In the genomic region with DNA sequence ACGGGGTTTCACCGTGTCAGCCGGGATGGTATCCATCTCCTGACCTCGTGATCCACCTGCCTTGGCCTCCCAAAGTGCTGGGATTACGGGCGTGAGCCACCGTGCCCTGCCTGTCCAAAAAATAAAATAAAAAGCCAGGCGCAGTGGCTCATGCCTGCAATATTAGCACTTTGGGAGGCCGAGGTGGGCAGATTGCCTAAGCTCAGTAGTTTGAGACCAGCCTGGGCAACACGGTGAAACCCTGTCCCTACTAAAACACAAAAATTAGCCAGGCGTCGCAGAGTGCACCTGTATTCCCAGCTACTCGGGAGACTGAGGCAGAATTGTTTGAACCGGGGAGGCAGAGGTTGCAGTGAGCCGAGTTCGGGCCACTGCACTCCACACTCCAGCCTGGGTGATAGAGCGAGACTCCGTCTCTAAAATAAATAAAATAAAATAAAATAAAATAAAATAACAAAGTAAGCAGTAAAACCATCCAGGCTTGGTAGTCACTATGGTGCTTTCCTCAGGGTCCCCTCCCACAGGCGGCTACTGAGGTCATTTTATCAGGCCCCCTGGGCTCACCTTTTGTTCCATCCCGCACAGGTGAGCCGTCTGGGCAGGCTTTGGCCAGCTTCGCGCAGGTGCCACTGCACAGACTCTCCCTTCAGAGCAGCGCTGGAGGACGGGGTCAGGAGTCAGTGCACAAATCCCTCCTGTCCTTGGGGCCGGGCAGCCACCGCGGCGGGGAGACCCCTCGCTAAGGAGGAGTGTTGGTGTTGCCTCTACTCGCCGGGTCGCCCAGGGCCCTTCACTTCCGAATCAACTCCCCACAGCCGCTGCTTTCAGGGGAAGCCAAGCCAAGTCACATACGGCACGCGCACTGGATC, we compare ENCODE assay signal across 9 cellular contexts. TPM values are rescaled to one million over a fixed set of nuclear protein-coding genes. Genes with fewer than 3 reads are reported as not detected.
A peak's percentile ranks its signal among the peaks of the same experiment; 100 is the strongest.
DNase-seq lines count a peak whose midpoint lies in the region; ATAC-seq and TF ChIP-seq lines count a peak whose summit lies in the region.
"Not testable (repeated sequence)": the region's sequence is repeated elsewhere in the genome, so short reads cannot be mapped to it uniquely, and the experiment has no call there.
"Had no signal": no experiment of that assay in that cellular context is flagged by ENCODE, and none has a peak within 500 bp of the region (broad histone marks: within the 10 kb centered on the region; RNA-seq: fewer than 3 reads in every experiment).

No MANE protein-coding gene starts in this region.

- H3K27ac ChIP-seq in CD4-positive, CD25-positive, alpha-beta regulatory T cell (ENCODE audit: insufficient read depth, low read length, poor library complexity, severe bottlenecking); HL-60 (replicated peaks); mesenchymal stem cell (ENCODE audit: low read length, poor library complexity, severe bottlenecking): not testable (repeated sequence)

- not testable (repeated sequence) for TF ChIP-seq CTCF in HL-60 (IDR thresholded peaks at IDR 0.05; ENCODE audit: insufficient read depth, low read length)

- H4K91ac ChIP-seq in mesenchymal stem cell (ENCODE audit: low read length): not testable (repeated sequence)

- not testable (repeated sequence) for H2BK15ac ChIP-seq in mesenchymal stem cell (ENCODE audit: low read depth, poor library complexity, severe bottlenecking)

- H3K4ac ChIP-seq in mesenchymal stem cell (ENCODE audit: low read depth in 1 of 2, low read length in 2 of 2): not testable (repeated sequence)

- H2BK120ac ChIP-seq in mesenchymal stem cell (ENCODE audit: low read depth, low read length): not testable (repeated sequence)

- H3K27ac Mint-ChIP-seq in CD4-positive, CD25-positive, alpha-beta regulatory T cell; activated CD4-positive, alpha-beta T cell treated with anti-CD3 and anti-CD28 coated beads, Interleukin-2, amount 10 ng/mL, durations not matched to agents 24 days and 14 days; dendritic cell treated with granulocyte-macrophage colony-stimulating factor and Interleukin-4, amounts not matched to agents 40 ng/mL and 50 ng/mL, for 4 days; stimulated activated memory B cell treated with anti-CD40 and anti-IgM and Interleukin-4, amounts not matched to agents 10 μg/mL and 1 μg/mL and 100 μg/mL, for 72 hours: not testable (repeated sequence)

- H3K9me3 ChIP-seq in CD4-positive, CD25-positive, alpha-beta regulatory T cell (ENCODE audit: control insufficient read depth in 2 of 2, low read length in 2 of 2); mesenchymal stem cell (ENCODE audit: control insufficient read depth, low read length): not testable (repeated sequence)

- not testable (repeated sequence) for H3K27me3 Mint-ChIP-seq in CD4-positive, CD25-positive, alpha-beta regulatory T cell; activated CD4-positive, alpha-beta T cell treated with anti-CD3 and anti-CD28 coated beads, Interleukin-2, amount 10 ng/mL, durations not matched to agents 24 days and 14 days; dendritic cell treated with granulocyte-macrophage colony-stimulating factor and Interleukin-4, amounts not matched to agents 40 ng/mL and 50 ng/mL, for 4 days; stimulated activated memory B cell treated with anti-CD40 and anti-IgM and Interleukin-4, amounts not matched to agents 10 μg/mL and 1 μg/mL and 100 μg/mL, for 72 hours

- H2AK5ac ChIP-seq in mesenchymal stem cell (ENCODE audit: low read length, severe bottlenecking): not testable (repeated sequence)

- peak overlapping the region in 2 of 4 donors; percentile 33 to 43 for H3K4me3 Mint-ChIP-seq in CD4-positive, CD25-positive, alpha-beta regulatory T cell
- H3K4me3 Mint-ChIP-seq in activated CD4-positive, alpha-beta T cell treated with anti-CD3 and anti-CD28 coated beads, Interleukin-2, amount 10 ng/mL, durations not matched to agents 24 days and 14 days: peak overlapping the region; percentile 49
- peak overlapping the region; percentile 53 for H3K4me3 Mint-ChIP-seq in dendritic cell treated with granulocyte-macrophage colony-stimulating factor and Interleukin-4, amounts not matched to agents 40 ng/mL and 50 ng/mL, for 4 days
- peak overlapping the region; percentile 41 for H3K4me3 Mint-ChIP-seq in stimulated activated memory B cell treated with anti-CD40 and anti-IgM and Interleukin-4, amounts not matched to agents 10 μg/mL and 1 μg/mL and 100 μg/mL, for 72 hours

- not testable (repeated sequence) for H3K9me3 Mint-ChIP-seq in CD4-positive, CD25-positive, alpha-beta regulatory T cell; activated CD4-positive, alpha-beta T cell treated with anti-CD3 and anti-CD28 coated beads, Interleukin-2, amount 10 ng/mL, durations not matched to agents 24 days and 14 days; dendritic cell treated with granulocyte-macrophage colony-stimulating factor and Interleukin-4, amounts not matched to agents 40 ng/mL and 50 ng/mL, for 4 days; stimulated activated memory B cell treated with anti-CD40 and anti-IgM and Interleukin-4, amounts not matched to agents 10 μg/mL and 1 μg/mL and 100 μg/mL, for 72 hours

- not testable (repeated sequence) for H3K79me1 ChIP-seq in mesenchymal stem cell (replicated peaks; ENCODE audit: low read length, poor library complexity, severe bottlenecking)

- not testable (repeated sequence) for H3K4me2 ChIP-seq in mesenchymal stem cell (ENCODE audit: low read length, poor library complexity, severe bottlenecking)

- H3K36me3 Mint-ChIP-seq in CD4-positive, CD25-positive, alpha-beta regulatory T cell; activated CD4-positive, alpha-beta T cell treated with anti-CD3 and anti-CD28 coated beads, Interleukin-2, amount 10 ng/mL, durations not matched to agents 24 days and 14 days (ENCODE audit: low read depth); dendritic cell treated with granulocyte-macrophage colony-stimulating factor and Interleukin-4, amounts not matched to agents 40 ng/mL and 50 ng/mL, for 4 days (ENCODE audit: low read depth); stimulated activated memory B cell treated with anti-CD40 and anti-IgM and Interleukin-4, amounts not matched to agents 10 μg/mL and 1 μg/mL and 100 μg/mL, for 72 hours: not testable (repeated sequence)

- intact Hi-C loops in activated CD4-positive, alpha-beta T cell treated with anti-CD3 and anti-CD28 coated beads, Interleukin-2, amount 10 ng/mL, durations not matched to agents 24 days and 14 days (cut with micrococcal nuclease): not testable (repeated sequence)
- intact Hi-C loops in dendritic cell treated with granulocyte-macrophage colony-stimulating factor and Interleukin-4, amounts not matched to agents 40 ng/mL and 50 ng/mL, for 4 days (cut with micrococcal nuclease): loop anchor here (2.0 kb wide), 1 partner anchor 45 kb away; no protein-coding TSS in a partner anchor

- H2BK5ac ChIP-seq in mesenchymal stem cell (ENCODE audit: low read depth, low read length, poor library complexity, severe bottlenecking): not testable (repeated sequence)

- not testable (repeated sequence) for H3K4me3 ChIP-seq in CD4-positive, CD25-positive, alpha-beta regulatory T cell (ENCODE audit: low read depth, low read length)
- H3K4me3 ChIP-seq in HL-60 (replicated peaks; ENCODE audit: insufficient read depth, low read length): peak overlapping the region; percentile 26
- peak overlapping the region in 1 of 2 experiments; percentile 71 for H3K4me3 ChIP-seq in mesenchymal stem cell (ENCODE audit: insufficient read depth in 1 of 2, low read depth in 1 of 2, low read length in 2 of 2)

- not testable (repeated sequence) for DNase-seq in CD4-positive, CD25-positive, alpha-beta regulatory T cell; HL-60 (ENCODE audit: low read depth in 1 of 2, low spot score in 1 of 2); activated CD4-positive, alpha-beta T cell treated with anti-CD3 and anti-CD28 coated beads, Interleukin-2, amount 10 ng/mL, durations not matched to agents 24 days and 14 days; mesenchymal stem cell

- H3K36me3 ChIP-seq in CD4-positive, CD25-positive, alpha-beta regulatory T cell (ENCODE audit: control insufficient read depth, insufficient read depth, low read length); mesenchymal stem cell (ENCODE audit: control insufficient read depth in 1 of 2, insufficient read depth in 2 of 2, low read depth in 1 of 2, low read length in 2 of 2): not testable (repeated sequence)

- peak; percentile 59 to 66 for ATAC-seq in CD4-positive, CD25-positive, alpha-beta regulatory T cell (ENCODE audit: low read depth in 2 of 2)
- peak; percentile 68 for ATAC-seq in GM19452 (IDR thresholded peaks at IDR 0.05; ENCODE audit: unreplicated experiment)
- ATAC-seq in HG02840 (IDR thresholded peaks at IDR 0.05; ENCODE audit: low FRiP score, unreplicated experiment): peak; percentile 44
- ATAC-seq in stimulated activated memory B cell treated with anti-CD40 and anti-IgM and Interleukin-4, amounts not matched to agents 10 μg/mL and 1 μg/mL and 100 μg/mL, for 72 hours: peak; percentile 84

- H4K8ac ChIP-seq in mesenchymal stem cell (ENCODE audit: low read length): not testable (repeated sequence)

- H2AFZ ChIP-seq in mesenchymal stem cell (ENCODE audit: low read depth, low read length): not testable (repeated sequence)

- H3K18ac ChIP-seq in mesenchymal stem cell (ENCODE audit: low read depth in 1 of 2, low read length in 2 of 2): not testable (repeated sequence)

- not testable (repeated sequence) for H3K4me1 ChIP-seq in CD4-positive, CD25-positive, alpha-beta regulatory T cell (ENCODE audit: control insufficient read depth, insufficient read depth, low read length, poor library complexity, severe bottlenecking); mesenchymal stem cell (ENCODE audit: control insufficient read depth, insufficient read depth, low read depth, low read length)

- not testable (repeated sequence) for H3K27me3 ChIP-seq in CD4-positive, CD25-positive, alpha-beta regulatory T cell (ENCODE audit: control insufficient read depth, insufficient read depth, low read length); HL-60 (ENCODE audit: insufficient read depth, poor library complexity, severe bottlenecking); mesenchymal stem cell (ENCODE audit: control insufficient read depth in 1 of 2, insufficient read depth in 1 of 2, low read length in 2 of 2)

- not testable (repeated sequence) for H3K14ac ChIP-seq in mesenchymal stem cell (ENCODE audit: low read length in 2 of 2)

- not testable (repeated sequence) for H2BK12ac ChIP-seq in mesenchymal stem cell (ENCODE audit: low read length in 2 of 2)

- WGBS in mesenchymal stem cell: 93% methylated on average over 13 of the region's 38 CpGs

- peak overlapping the region in 1 of 2 experiments; percentile 52 for H3K23ac ChIP-seq in mesenchymal stem cell (ENCODE audit: low read length in 2 of 2)

- peak overlapping the region; percentile 63 for H3K9ac ChIP-seq in mesenchymal stem cell (ENCODE audit: low read length)

- H3K4me1 Mint-ChIP-seq in CD4-positive, CD25-positive, alpha-beta regulatory T cell; activated CD4-positive, alpha-beta T cell treated with anti-CD3 and anti-CD28 coated beads, Interleukin-2, amount 10 ng/mL, durations not matched to agents 24 days and 14 days; dendritic cell treated with granulocyte-macrophage colony-stimulating factor and Interleukin-4, amounts not matched to agents 40 ng/mL and 50 ng/mL, for 4 days (ENCODE audit: low read depth); stimulated activated memory B cell treated with anti-CD40 and anti-IgM and Interleukin-4, amounts not matched to agents 10 μg/mL and 1 μg/mL and 100 μg/mL, for 72 hours: not testable (repeated sequence)

RNA-seq across cellular contexts. Expression of a gene that starts 10.3 kb away (rescaled TPM):
- total RNA-seq in CD4-positive, CD25-positive, alpha-beta regulatory T cell: 2,049 TPM
- polyA plus RNA-seq in CD4-positive, CD25-positive, alpha-beta regulatory T cell: 100 to 1,000 TPM; 102 to 155 (median 130) TPM
- 952 and 964 TPM in 2 replicates for total RNA-seq in activated CD4-positive, alpha-beta T cell treated with anti-CD3 and anti-CD28 coated beads, Interleukin-2, amount 10 ng/mL, durations not matched to agents 24 days and 14 days
- polyA plus RNA-seq in mesenchymal stem cell (2013, experiment 1 of 2): 198 TPM
- 190 TPM for polyA plus RNA-seq in mesenchymal stem cell (2013, experiment 2 of 2)

RNA-seq across cellular contexts. Expression of a gene that starts 47.1 kb away (rescaled TPM):
- total RNA-seq in CD4-positive, CD25-positive, alpha-beta regulatory T cell: not detected
- polyA plus RNA-seq in CD4-positive, CD25-positive, alpha-beta regulatory T cell: under 1 TPM in 1 of 4 donors, not detected in 3; 0.70 TPM
- 0.45 and 0.63 TPM in 2 replicates for total RNA-seq in activated CD4-positive, alpha-beta T cell treated with anti-CD3 and anti-CD28 coated beads, Interleukin-2, amount 10 ng/mL, durations not matched to agents 24 days and 14 days
- not detected for polyA plus RNA-seq in mesenchymal stem cell (2013, experiment 1 of 2)
- polyA plus RNA-seq in mesenchymal stem cell (2013, experiment 2 of 2): not detected
- total RNA-seq: frontal cortex had no signal
